ENCODE assay signal across 22 cellular contexts in genomic region chr13:77431449-77431848, GRCh38.
"Had no signal": no experiment of that assay in that cellular context is flagged by ENCODE, and none has a peak within 500 bp of the region (broad histone marks: within the 10 kb centered on the region; RNA-seq: fewer than 3 reads in every experiment).

No MANE protein-coding gene starts in this region.

- H3K9me3 ChIP-seq: heart left ventricle, sigmoid colon, tibial artery had no signal

- H3K27ac ChIP-seq: epithelial cell of prostate, heart left ventricle, sigmoid colon, tibial artery had no signal

- ATAC-seq: activated T-cell treated with anti-CD3 and anti-CD28 coated beads, Interleukin-2, amount 50 U/mL, for 72 hours; heart left ventricle; left ventricle myocardium superior; natural killer cell had no signal

- H3K4me3 ChIP-seq: heart left ventricle, sigmoid colon, smooth muscle cell, tibial artery had no signal

- H3K36me3 ChIP-seq: heart left ventricle, sigmoid colon, tibial artery had no signal

- DNase-seq: activated CD4-positive, alpha-beta memory T cell treated with anti-CD3 and anti-CD28 coated beads for 36 hours; activated CD4-positive, alpha-beta T cell treated with anti-CD3 and anti-CD28 coated beads for 4 hours; activated CD4-positive, CD25-positive, alpha-beta regulatory T cell; activated effector memory CD4-positive, alpha-beta T cell treated with Interleukin-2 at 50 U/mL for 16 hours; activated naive CD4-positive, alpha-beta T cell treated with anti-CD3 and anti-CD28 coated beads for 36 hours; activated naive CD8-positive, alpha-beta T cell treated with anti-CD3 and anti-CD28 coated beads, Interleukin-2, amount 10 ng/mL, durations not matched to agents 7 days and 5 days; activated T-cell treated with anti-CD3 and anti-CD28 coated beads, Interleukin-2, amount 50 U/mL, for 72 hours; amniotic stem cell; cortex of kidney; heart left ventricle; left ventricle myocardium superior; midbrain; natural killer cell; retina; sigmoid colon; stimulated activated CD4-positive, alpha-beta T cell treated with anti-CD3 and anti-CD28 coated beads, Interleukin-15, amount 100 ng/mL, for 24 hours; stimulated activated CD8-positive, alpha-beta memory T cell treated with anti-CD3 and anti-CD28 coated beads, Interleukin-4, amount 100 ng/mL, for 48 hours; stimulated activated naive CD4-positive, alpha-beta T cell treated with Interleukin-2 at 50 U/mL for 16 hours; substantia nigra; tibial artery had no signal

- H3K4me2 ChIP-seq: smooth muscle cell had no signal

- H3K27me3 ChIP-seq: heart left ventricle, sigmoid colon, tibial artery had no signal

- H3K4me1 ChIP-seq: heart left ventricle, sigmoid colon, tibial artery had no signal
